Comparison of ENCODE assay signal across 9 cellular contexts in genomic region chr3:63766261-63766660, GRCh38. TPM values are rescaled to one million over a fixed set of nuclear protein-coding genes. Genes with fewer than 3 reads are reported as not detected.
"Had no signal": no experiment of that assay in that cellular context is flagged by ENCODE, and none has a peak within 500 bp of the region (broad histone marks: within the 10 kb centered on the region; RNA-seq: fewer than 3 reads in every experiment).

No MANE protein-coding gene starts in this region.

- H3K4me3 Mint-ChIP-seq: IgD-negative memory B cell had no signal

- H3K4me3 ChIP-seq: K562 had no signal

- DNase-seq: IMR-90, KBM-7, KG1 had no signal

- H3K4me2 ChIP-seq: KMS-11 had no signal

- FAIRE-seq: HTR-8/SVneo, K562 had no signal

- H3K36me3 Mint-ChIP-seq: IgD-negative memory B cell had no signal

- ATAC-seq: K562 had no signal

- H3K9ac ChIP-seq: KMS-11 had no signal

- H3K4me1 Mint-ChIP-seq: IgD-negative memory B cell had no signal

- H3K27ac ChIP-seq: HL-60, KMS-11 had no signal

- H3K27ac Mint-ChIP-seq: IgD-negative memory B cell had no signal

RNA-seq across cellular contexts. Expression of gene C3orf49, which starts 52.8 kb away (rescaled TPM):
- total RNA-seq: HT-29, IMR-90, K562 had no signal
- polyA plus RNA-seq: IgD-negative memory B cell, IMR-90, K562 had no signal
